ENCODE assay signal across 12 cellular contexts in genomic region chr1:43968348-43968948, GRCh38. TPM values are rescaled to one million over a fixed set of nuclear protein-coding genes. Genes with fewer than 3 reads are reported as not detected.
A peak's percentile ranks its signal among the peaks of the same experiment; 100 is the strongest.
DNase-seq lines count a peak whose midpoint lies in the region; ATAC-seq and TF ChIP-seq lines count a peak whose summit lies in the region.
"Had no signal": no experiment of that assay in that cellular context is flagged by ENCODE, and none has a peak within 500 bp of the region (broad histone marks: within the 10 kb centered on the region; RNA-seq: fewer than 3 reads in every experiment).

No MANE protein-coding gene starts in this region.

- peaks cover 11% of the 10 kb centered on the region for H3K36me3 ChIP-seq in H7 (replicated peaks; ENCODE audit: control insufficient read depth, insufficient read depth, low read length)

- no peaks in the 10 kb centered on the region for H3K9me3 ChIP-seq in CD4-positive, alpha-beta T cell (ENCODE audit: control insufficient read depth, low read length)
- H3K9me3 ChIP-seq: suprapubic skin had no signal

- CTCF ChIA-PET in CD4-positive, alpha-beta T cell (lab: Charles Lee) = no interaction called here
- CTCF ChIA-PET in WTC11 (lab: Charles Lee) = interaction anchor here (0.9 to 1.8 kb wide), 5 partner anchors 21 to 79 kb away, joined by 3 to 6 read pairs (median 4); partner anchors contain the start of gene IPO13

- intact Hi-C loops in CD4-positive, alpha-beta T cell (cut with DNase I, micrococcal nuclease) = loop anchor here in 1 of 2 experiments (1.0 kb wide), 1 partner anchor 20 kb away; no protein-coding TSS in a partner anchor

- H3K4me3 ChIP-seq in H7 (ENCODE audit: insufficient read depth, low read depth, low read length) = no peak overlapping the region
- H3K4me3 ChIP-seq: suprapubic skin had no signal

- POLR2A ChIA-PET in CD4-positive, alpha-beta T cell (lab: Charles Lee) = no interaction called here
- POLR2A ChIA-PET in WTC11 (lab: Charles Lee) = interaction anchor here (1.0 to 1.1 kb wide), 2 partner anchors 15 to 18 kb away, joined by 3 read pairs; no protein-coding TSS in a partner anchor

- no peak overlapping the region for H3K27ac ChIP-seq in CD4-positive, alpha-beta T cell (ENCODE audit: low read depth, low read length)
- H3K27ac ChIP-seq: KMS-11, suprapubic skin had no signal

- no peaks in the 10 kb centered on the region for H3K27me3 Mint-ChIP-seq in CD4-positive, alpha-beta T cell
- H3K27me3 Mint-ChIP-seq in WTC11 (ENCODE audit: low read depth) = no peaks in the 10 kb centered on the region
- H3K27me3 Mint-ChIP-seq: T-cell had no signal

- ATAC-seq in CD4-positive, alpha-beta T cell (ENCODE audit: poor library complexity) = no peak
- ATAC-seq in WTC11 (no peak), GM19328 (IDR thresholded peaks at IDR 0.05; ENCODE audit: unreplicated experiment) (no peak)
- ATAC-seq: left ventricle myocardium superior, T-cell had no signal

- peaks cover 9% of the 10 kb centered on the region for H3K36me3 Mint-ChIP-seq in CD4-positive, alpha-beta T cell (ENCODE audit: low read depth)
- H3K36me3 Mint-ChIP-seq in WTC11 = peaks cover 13% of the 10 kb centered on the region; the same call in 1 of the 2 replicates

- H3K27ac Mint-ChIP-seq in CD4-positive, alpha-beta T cell = no peak overlapping the region
- H3K27ac Mint-ChIP-seq in WTC11 = no peak overlapping the region
- H3K27ac Mint-ChIP-seq: T-cell had no signal

- peak overlapping the region; percentile 20 for H3K4me3 Mint-ChIP-seq in CD4-positive, alpha-beta T cell
- 0 out of 2 replicates have a peak overlapping the region, but pooled peaks have one; percentile 3 for H3K4me3 Mint-ChIP-seq in WTC11

- no peaks in the 10 kb centered on the region for H3K9me3 Mint-ChIP-seq in CD4-positive, alpha-beta T cell
- no peaks in the 10 kb centered on the region for H3K9me3 Mint-ChIP-seq in WTC11
- H3K9me3 Mint-ChIP-seq: T-cell had no signal

- DNase-seq in CD4-positive, alpha-beta T cell = no peak
- DNase-seq in H7 (peak; percentile 88), WTC11 (ENCODE audit: low spot score) (peak; percentile 75), iPS-NIHi11 (ENCODE audit: low spot score) (peak; percentile 82), cerebellum (ENCODE audit: low spot score) (no peak), NCI-H2081 treated with DMSO at 0.1 percent for 48 hours (lab: John Stamatoyannopoulos, UW) (no peak)
- DNase-seq: left ventricle myocardium superior, NCI-H524 treated with DMSO at 0.1 percent for 48 hours had no signal

- no peaks in the 10 kb centered on the region for H3K27me3 ChIP-seq in CD4-positive, alpha-beta T cell (ENCODE audit: control insufficient read depth, insufficient read depth, low read length)
- H3K27me3 ChIP-seq in H7 (ENCODE audit: control insufficient read depth, insufficient read depth, low read length) = no peaks in the 10 kb centered on the region
- H3K27me3 ChIP-seq: suprapubic skin had no signal

- peaks cover 27% of the 10 kb centered on the region for H3K4me1 Mint-ChIP-seq in CD4-positive, alpha-beta T cell (ENCODE audit: low read depth)
- peaks cover 14% of the 10 kb centered on the region for H3K4me1 Mint-ChIP-seq in WTC11

- TF ChIP-seq CTCF in CD4-positive, alpha-beta T cell (IDR thresholded peaks at IDR 0.05) = no peak
- no peak for TF ChIP-seq CTCF in WTC11 (IDR thresholded peaks at IDR 0.05)

TF ChIP-seq in WTC11, 78 proteins besides CTCF, POLR2A, EP300 and RAD21 (continues in another document):
- no peak for TF ChIP-seq NR3C1 (CRISPR knock-in tag; conservative IDR thresholded peaks at IDR 0.05; ENCODE audit: low read depth)
- TF ChIP-seq FOXJ3 (CRISPR knock-in tag; IDR thresholded peaks at IDR 0.05; ENCODE audit: borderline replicate concordance) = no peak
- TF ChIP-seq, protein P1, sequence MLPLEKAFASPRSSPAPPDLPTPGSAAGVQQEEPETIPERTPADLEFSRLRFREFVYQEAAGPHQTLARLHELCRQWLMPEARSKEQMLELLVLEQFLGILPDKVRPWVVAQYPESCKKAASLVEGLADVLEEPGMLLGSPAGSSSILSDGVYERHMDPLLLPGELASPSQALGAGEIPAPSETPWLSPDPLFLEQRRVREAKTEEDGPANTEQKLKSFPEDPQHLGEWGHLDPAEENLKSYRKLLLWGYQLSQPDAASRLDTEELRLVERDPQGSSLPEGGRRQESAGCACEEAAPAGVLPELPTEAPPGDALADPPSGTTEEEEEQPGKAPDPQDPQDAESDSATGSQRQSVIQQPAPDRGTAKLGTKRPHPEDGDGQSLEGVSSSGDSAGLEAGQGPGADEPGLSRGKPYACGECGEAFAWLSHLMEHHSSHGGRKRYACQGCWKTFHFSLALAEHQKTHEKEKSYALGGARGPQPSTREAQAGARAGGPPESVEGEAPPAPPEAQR (CRISPR knock-in tag; IDR thresholded peaks at IDR 0.05) = no peak
- TF ChIP-seq ARID4B (CRISPR knock-in tag; IDR thresholded peaks at IDR 0.05; ENCODE audit: borderline replicate concordance) = 0 out of 2 replicates have a peak, but pooled peaks have one; percentile 55
- TF ChIP-seq USF2 (CRISPR knock-in tag; IDR thresholded peaks at IDR 0.05) = no peak
- no peak for TF ChIP-seq IRF1 (CRISPR knock-in tag; IDR thresholded peaks at IDR 0.05)
- TF ChIP-seq JUN (CRISPR knock-in tag; IDR thresholded peaks at IDR 0.05) = 0 out of 2 replicates have a peak, but pooled peaks have one; percentile 46
- no peak for TF ChIP-seq FOXP1 (CRISPR knock-in tag; IDR thresholded peaks at IDR 0.05; ENCODE audit: borderline replicate concordance)
- TF ChIP-seq ESRRA (CRISPR knock-in tag; IDR thresholded peaks at IDR 0.05; ENCODE audit: borderline replicate concordance) = no peak
- peak; percentile 76 for TF ChIP-seq TEAD4 (CRISPR knock-in tag; IDR thresholded peaks at IDR 0.05)
- no peak for TF ChIP-seq HMGA2 (CRISPR knock-in tag; IDR thresholded peaks at IDR 0.05)
- TF ChIP-seq ZNF232 (CRISPR knock-in tag; IDR thresholded peaks at IDR 0.05) = no peak

RNA-seq across cellular contexts. Expression of gene DPH2, which starts 1.4 kb away (rescaled TPM):
- 10 to 100 TPM; 10.3 to 12.0 TPM for total RNA-seq in CD4-positive, alpha-beta T cell
- total RNA-seq in H7 (2014; rRNA removed; shearing (Covaris generic)) = 75.4 and 83.4 TPM in 2 replicates
- total RNA-seq in WTC11 (2021) (47.6 to 57.5 TPM (median 51.5 TPM) in 3 replicates), cerebellum (14.2 TPM)

RNA-seq across cellular contexts. Expression of gene ATP6V0B, which starts 6.3 kb away (rescaled TPM):
- 10 to 100 TPM; 42.9 to 47.0 TPM for total RNA-seq in CD4-positive, alpha-beta T cell
- 196 and 237 TPM in 2 replicates for total RNA-seq in H7 (2014; rRNA removed; shearing (Covaris generic))
- total RNA-seq in WTC11 (2021) (108 to 115 TPM (median 110 TPM) in 3 replicates), cerebellum (89.9 TPM)

RNA-seq across cellular contexts. Expression of gene B4GALT2, which starts 10.6 kb away (rescaled TPM):
- total RNA-seq in CD4-positive, alpha-beta T cell = under 1 TPM; 0.22 to 0.34 TPM
- 207 and 217 TPM in 2 replicates for total RNA-seq in H7 (2014; rRNA removed; shearing (Covaris generic))
- total RNA-seq in WTC11 (2021) (66.7 to 72.2 TPM (median 66.9 TPM) in 3 replicates), cerebellum (59.3 TPM)

RNA-seq across cellular contexts. Expression of gene IPO13, which starts 21.7 kb away (rescaled TPM):
- total RNA-seq in CD4-positive, alpha-beta T cell = 1 to 10 TPM; 6.3 to 7.4 TPM
- 29.2 and 34.2 TPM in 2 replicates for total RNA-seq in H7 (2014; rRNA removed; shearing (Covaris generic))
- 17.8 to 24.2 TPM (median 19.1 TPM) in 3 replicates for total RNA-seq in WTC11 (2021)
- total RNA-seq in cerebellum = 14.0 TPM

RNA-seq across cellular contexts. Expression of gene CCDC24, which starts 23.0 kb away (rescaled TPM):
- 1 to 10 TPM in 1 of 2 experiments, under 1 TPM in 1; 0.98 to 1.4 TPM for total RNA-seq in CD4-positive, alpha-beta T cell
- total RNA-seq in H7 (2014; rRNA removed; shearing (Covaris generic)) = 10.5 and 19.8 TPM in 2 replicates
- 12.1 to 20.1 TPM (median 19.2 TPM) in 3 replicates for total RNA-seq in WTC11 (2021)
- 5.2 TPM for total RNA-seq in cerebellum

Comparison
In these comparisons a context has a peak if more than half of its experiments do, and no peak if none do; other contexts are left out.
1. DNase-seq: peak in H7 (single experiment), WTC11 (single experiment) and iPS-NIHi11 (single experiment); none in CD4-positive, alpha-beta T cell (0 of 10), cerebellum (single experiment) and NCI-H2081 treated with DMSO at 0.1 percent for 48 hours (single experiment).
2. RNA of gene B4GALT2, which starts 10.6 kb away (total RNA-seq): 207 to 217 TPM in H7, 66.7 to 72.2 TPM in WTC11 and 59.3 TPM in cerebellum (single experiment); 0.22 to 0.34 TPM in CD4-positive, alpha-beta T cell; every median in the first group is over 10 times any median in the second.